8 cellular contexts compared by ENCODE assay signal in the genomic region with DNA sequence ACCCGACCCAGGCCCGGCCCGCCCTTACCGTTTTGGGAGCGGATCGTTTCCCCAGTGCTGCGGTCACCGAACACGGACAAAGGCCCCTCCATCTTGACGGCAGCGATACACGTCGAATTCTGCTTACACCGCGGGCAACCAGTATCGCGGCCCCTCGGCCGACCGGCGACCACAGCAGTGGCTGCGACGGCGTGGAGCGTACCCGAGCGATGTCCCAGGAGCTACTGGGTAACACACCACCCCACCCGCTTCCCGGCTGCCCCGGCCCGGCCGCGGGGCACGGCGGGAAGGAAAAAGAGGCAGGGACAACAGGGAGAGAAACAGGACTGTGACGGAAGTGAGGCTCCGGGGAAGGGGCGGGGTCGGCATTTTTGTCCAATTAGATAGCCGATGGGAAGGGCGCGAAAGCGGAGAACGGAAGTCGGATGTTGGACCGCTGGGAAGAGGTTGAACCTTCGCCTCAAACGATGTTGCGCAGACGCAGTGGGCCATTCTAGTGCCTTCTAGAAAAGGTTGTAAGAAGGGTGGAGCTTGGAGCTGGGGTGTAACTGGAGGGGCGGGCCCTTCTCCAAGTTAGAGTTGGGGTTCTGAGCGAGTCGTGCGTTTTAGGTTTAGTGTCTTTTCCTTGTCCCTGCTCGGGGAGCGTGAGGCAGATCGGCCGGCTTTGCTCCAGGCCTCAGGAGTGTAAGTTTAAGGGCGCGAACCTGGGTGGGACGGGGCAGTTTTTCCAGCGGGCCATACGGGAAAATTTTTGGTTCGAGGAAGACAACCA. TPM values are rescaled to one million over a fixed set of nuclear protein-coding genes. Genes with fewer than 3 reads are reported as not detected.
DNase-seq lines count a peak whose midpoint lies in the region; ATAC-seq and TF ChIP-seq lines count a peak whose summit lies in the region.

A gene (minus strand): TSS at position 226 of the 772 bp plus-strand sequence. CDS start 134 bp downstream, at position 92.

- peak within 1 kb of the TSS; percentile 92 to 93 for H3K27ac ChIP-seq in lung (ENCODE audit: low read depth in 1 of 2, low read length in 1 of 2)

- peak within 1 kb of the TSS; percentile 90 for H3K4me3 ChIP-seq in lung

- H3K4me1 ChIP-seq in lung (ENCODE audit: control insufficient read depth in 2 of 2, insufficient read depth in 2 of 2, low read length in 2 of 2) = peaks cover 7 to 8% of the 10 kb centered on the region in 2 donors

- H3K27me3 ChIP-seq in lung (ENCODE audit: control insufficient read depth, insufficient read depth) = no peaks in the 10 kb centered on the region

- no peak for TF ChIP-seq CTCF in GM20000 (IDR thresholded peaks at IDR 0.05; ENCODE audit: extremely low read depth, missing control alignments)
- no peak for TF ChIP-seq CTCF in lung (IDR thresholded peaks at IDR 0.05; ENCODE audit: control extremely low read depth, extremely low read depth)

- DNase-seq in CMK (ENCODE audit: low read depth) (peak; percentile 99), GM20000 (ENCODE audit: low spot score) (peak; percentile 97), HT-29 (ENCODE audit: low spot score) (peak; percentile 99), NOMO-1 (lab: John Stamatoyannopoulos, UW; ENCODE audit: unreplicated experiment in 2 of 2) (peak; percentile 99), lung (ENCODE audit: low spot score) (peak; percentile 100)
- peak; percentile 99 for DNase-seq in effector CD8-positive, alpha-beta T cell (lab: John Stamatoyannopoulos, UW)
- peak; percentile 94 to 99 (median 98) for DNase-seq in stimulated activated CD4-positive, alpha-beta T cell treated with anti-CD3 and anti-CD28 coated beads, TNF-alpha, amount 100 ng/mL, for 4 hours (ENCODE audit: low read depth in 3 of 3)

- POLR2A ChIA-PET in activated CD8-positive, alpha-beta memory T cell treated with anti-CD3 and anti-CD28 coated beads for 36 hours (lab: Charles Lee) = interaction anchor here (0.6 to 3.0 kb wide), 11 partner anchors 10 to 141 kb away, joined by 3 to 20 read pairs (median 4); a partner anchor contains a TSS

- peaks cover 6 to 9% of the 10 kb centered on the region in 2 donors for H3K36me3 ChIP-seq in lung (ENCODE audit: control insufficient read depth in 2 of 2, insufficient read depth in 2 of 2, low read length in 2 of 2)

- CTCF ChIA-PET in activated CD8-positive, alpha-beta memory T cell treated with anti-CD3 and anti-CD28 coated beads for 36 hours (lab: Charles Lee) = interaction anchor here (1.0 to 1.4 kb wide), 3 partner anchors 18 to 98 kb away, joined by 3 to 8 read pairs (median 7); a partner anchor contains a TSS

- WGBS in lung, 2 donors = 0% methylated on average over 63 to 64 of the region's 64 CpGs

- ATAC-seq in lung (ENCODE audit: insufficient read depth, low FRiP score) = peak; percentile 91

- H3K9me3 ChIP-seq in lung (ENCODE audit: control insufficient read depth in 2 of 2, insufficient read depth in 1 of 2, low read length in 1 of 2) = no peaks in the 10 kb centered on the region

RNA-seq across cellular contexts. Expression of the gene that starts here (rescaled TPM):
- total RNA-seq in HT-29 (2014; rRNA removed; shearing (Covaris generic)) = 382 and 401 TPM in 2 replicates
- 100 to 1,000 TPM; 621 to 635 TPM for total RNA-seq in activated CD8-positive, alpha-beta memory T cell treated with anti-CD3 and anti-CD28 coated beads for 36 hours
- 100 to 1,000 TPM; 129 to 206 TPM for total RNA-seq in lung
- polyA plus RNA-seq in lung = 100 to 1,000 TPM in 1 of 2 donors, 10 to 100 TPM in 1; 80.0 to 109 TPM

Comparison
In these comparisons a context has a peak if more than half of its experiments do, and no peak if none do; other contexts are left out.
1. Peak in every context shown above with its lines: DNase-seq, ATAC-seq, H3K4me3 ChIP-seq and H3K27ac ChIP-seq.